8 cellular contexts compared by ENCODE assay signal in genomic region chr13:46553886-46554855, GRCh38. TPM values are rescaled to one million over a fixed set of nuclear protein-coding genes. Genes with fewer than 3 reads are reported as not detected.
DNase-seq lines count a peak whose midpoint lies in the region; ATAC-seq and TF ChIP-seq lines count a peak whose summit lies in the region.

No MANE protein-coding gene starts in this region.

- H3K4me1 ChIP-seq in gastroesophageal sphincter (peaks cover 0 to 62% (median 7%) of the 10 kb centered on the region in 3 donors), testis (peaks cover 12% of the 10 kb centered on the region)

- H3K4me3 ChIP-seq in gastroesophageal sphincter: peak overlapping the region; percentile 88 to 100
- H3K4me3 ChIP-seq in testis: peak overlapping the region; percentile 81 to 89

- H3K27me3 ChIP-seq in gastroesophageal sphincter: no peaks in the 10 kb centered on the region
- H3K27me3 ChIP-seq in testis: no peaks in the 10 kb centered on the region

- H3K27ac ChIP-seq in gastroesophageal sphincter (peak overlapping the region; percentile 81 to 98 (median 98)), testis (peak overlapping the region; percentile 87 to 92)

- TF ChIP-seq EP300 in gastroesophageal sphincter (IDR thresholded peaks at IDR 0.05): no peak

- TF ChIP-seq POLR2A in gastroesophageal sphincter (IDR thresholded peaks at IDR 0.05): peak; percentile 17 to 53
- no peak for TF ChIP-seq POLR2A in testis (IDR thresholded peaks at IDR 0.05)

- intact Hi-C loops in testis (cut with DNase I; ENCODE audit: low total_unique reads): loop anchor here (5.0 kb wide), 1 partner anchor 168 kb away; no protein-coding TSS in a partner anchor

- TF ChIP-seq CTCF in gastroesophageal sphincter (IDR thresholded peaks at IDR 0.05) (peak in 3 of 4 experiments; percentile 39 to 48 (median 41)), testis (IDR thresholded peaks at IDR 0.05) (peak; percentile 14 to 16 (median 14))

- no peaks in the 10 kb centered on the region for H3K9me3 ChIP-seq in gastroesophageal sphincter
- no peaks in the 10 kb centered on the region for H3K9me3 ChIP-seq in testis

- WGBS in gastroesophageal sphincter (ENCODE audit: low coverage in 1 of 2), 2 donors: 1% methylated on average over 20 of the region's 75 CpGs; no CpG with 5 or more reads in 1 of the 2 donors
- 1% methylated on average over 25 to 55 of the region's 75 CpGs for WGBS in testis, 2 donors

- H3K36me3 ChIP-seq in gastroesophageal sphincter (no peaks in the 10 kb centered on the region), testis (ENCODE audit: low read depth, missing control alignments) (no peaks in the 10 kb centered on the region)

- ATAC-seq in GM19467 (IDR thresholded peaks at IDR 0.05; ENCODE audit: unreplicated experiment) (peak; percentile 39), gastroesophageal sphincter (peak; percentile 63)

- DNase-seq in COLO668 (lab: John Stamatoyannopoulos, UW; ENCODE audit: unreplicated experiment): peak; percentile 92
- DNase-seq in HT1080 (ENCODE audit: low read depth): peak; percentile 87
- peak; percentile 95 for DNase-seq in SIG-M5 treated with dmso at 0.1 percent for 504 hours (lab: John Stamatoyannopoulos, UW; ENCODE audit: unreplicated experiment)
- peak; percentile 72 for DNase-seq in activated naive CD4-positive, alpha-beta T cell treated with Interleukin-2 at 50 U/mL for 16 hours
- DNase-seq in nucleus accumbens (lab: John Stamatoyannopoulos, UW): peak in 34 of 56 donors; percentile 8 to 61 (median 26)
- DNase-seq in testis: peak; percentile 81

RNA-seq across cellular contexts. Expression of gene LRCH1, which starts 1.2 kb away (rescaled TPM):
- total RNA-seq in HT1080 (2014; rRNA removed; shearing (Covaris generic)): 6.4 and 6.6 TPM in 2 replicates
- polyA plus RNA-seq in HT1080 (2015; cell fraction: cytosol; rRNA removed): 12.8 and 15.6 TPM in 2 replicates
- polyA plus RNA-seq in HT1080 (2015; cell fraction: nucleus; rRNA removed): 21.5 and 21.8 TPM in 2 replicates
- 10 to 100 TPM; 54.3 to 72.2 (median 57.4) TPM for total RNA-seq in gastroesophageal sphincter
- total RNA-seq in testis: 10 to 100 TPM; 16.8 to 17.7 TPM
- 8.9 TPM for polyA plus RNA-seq in testis (ENCODE audit: insufficient read depth, low read depth, low replicate concordance)

Comparison
In these comparisons a context has a peak if more than half of its experiments do, and no peak if none do; other contexts are left out.
1. Peak in every context shown above with its lines: DNase-seq, ATAC-seq, H3K4me3 ChIP-seq and H3K27ac ChIP-seq.
2. DNase-seq: peak in every context shown above with its lines; median percentile 95 in SIG-M5 treated with dmso at 0.1 percent for 504 hours; 92 in COLO668; 87 in HT1080; 81 in testis; 72 in activated naive CD4-positive, alpha-beta T cell treated with Interleukin-2 at 50 U/mL for 16 hours; 26 in nucleus accumbens.